8 cellular contexts compared by ENCODE assay signal in the genomic region with DNA sequence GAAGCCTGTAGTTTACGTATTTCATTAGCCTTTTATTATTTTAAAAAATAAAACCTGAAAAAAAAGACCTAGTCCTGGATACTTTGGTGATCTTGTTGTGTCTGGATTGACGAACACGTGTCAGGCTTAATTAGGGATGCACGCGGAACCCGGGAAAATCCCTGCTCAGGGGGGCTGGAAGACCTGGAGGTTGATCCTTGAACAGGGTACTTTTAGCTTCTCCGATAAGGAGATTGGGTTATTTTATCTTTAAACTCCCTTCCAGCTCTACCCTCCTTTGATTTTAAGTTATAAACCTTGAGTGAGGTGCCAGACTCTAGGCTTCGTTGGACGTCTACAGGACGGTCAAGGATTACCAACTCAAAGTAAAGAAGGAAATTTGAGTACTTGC. TPM values are rescaled to one million over a fixed set of nuclear protein-coding genes. Genes with fewer than 3 reads are reported as not detected.
DNase-seq lines count a peak whose midpoint lies in the region; ATAC-seq lines count a peak whose summit lies in the region.

No MANE protein-coding gene starts in this region.

- ATAC-seq in GM18909 (IDR thresholded peaks at IDR 0.05; ENCODE audit: poor library complexity, unreplicated experiment) (peak; percentile 28), HG02852 (IDR thresholded peaks at IDR 0.05; ENCODE audit: unreplicated experiment) (peak; percentile 6), HG03095 (IDR thresholded peaks at IDR 0.05; ENCODE audit: unreplicated experiment) (no peak)

- H3K9me3 ChIP-seq in subcutaneous abdominal adipose tissue (ENCODE audit: control insufficient read depth in 5 of 5, low read length in 5 of 5) = no peaks in the 10 kb centered on the region

- H3K9me3 Mint-ChIP-seq in activated T-helper 1 cell treated with anti-CD3 and anti-CD28 coated beads, Interleukin-12 subunit alpha, Interleukin-12 subunit beta, Interleukin-2, Interleukin-4 antibody, amounts not matched to agents 30 ng/mL and 10 ng/mL and 1 ng/mL, durations not matched to agents 14 hours and 24 hours and 36 hours = peaks cover 3% of the 10 kb centered on the region
- no peaks in the 10 kb centered on the region for H3K9me3 Mint-ChIP-seq in immature natural killer cell

- DNase-seq in activated T-helper 1 cell treated with anti-CD3 and anti-CD28 coated beads, Interleukin-12 subunit alpha, Interleukin-12 subunit beta, Interleukin-2, Interleukin-4 antibody, amounts not matched to agents 30 ng/mL and 10 ng/mL and 1 ng/mL, durations not matched to agents 14 hours and 24 hours and 36 hours (ENCODE audit: low spot score) = no peak
- no peak for DNase-seq in immature natural killer cell
- no peak for DNase-seq in NCI-H1105 treated with DMSO at 0.1 percent for 48 hours (lab: John Stamatoyannopoulos, UW)
- no peak for DNase-seq in activated CD8-positive, alpha-beta memory T cell treated with anti-CD3 and anti-CD28 coated beads for 24 hours

- H3K4me3 ChIP-seq in subcutaneous abdominal adipose tissue (ENCODE audit: low read depth in 1 of 5, low read length in 5 of 5) = peak overlapping the region; percentile 83 to 89 (median 85)

- intact Hi-C loops in activated T-helper 1 cell treated with anti-CD3 and anti-CD28 coated beads, Interleukin-12 subunit alpha, Interleukin-12 subunit beta, Interleukin-2, Interleukin-4 antibody, amounts not matched to agents 30 ng/mL and 10 ng/mL and 1 ng/mL, durations not matched to agents 14 hours and 24 hours and 36 hours (cut with micrococcal nuclease) = loop anchor here (1.0 to 10.0 kb wide), 11 partner anchors 30 to 1939 kb away; partner anchors contain the start of genes BEST4, C1orf50, CCDC30 and CFAP57

- peaks cover 2 to 25% (median 23%) of the 10 kb centered on the region in 5 donors for H3K4me1 ChIP-seq in subcutaneous abdominal adipose tissue (ENCODE audit: control insufficient read depth in 5 of 5, insufficient read depth in 5 of 5, low read length in 5 of 5)

- H3K4me3 Mint-ChIP-seq in activated T-helper 1 cell treated with anti-CD3 and anti-CD28 coated beads, Interleukin-12 subunit alpha, Interleukin-12 subunit beta, Interleukin-2, Interleukin-4 antibody, amounts not matched to agents 30 ng/mL and 10 ng/mL and 1 ng/mL, durations not matched to agents 14 hours and 24 hours and 36 hours = peak overlapping the region; percentile 97
- H3K4me3 Mint-ChIP-seq in immature natural killer cell = peak overlapping the region; percentile 92 to 98 (median 98)

- H3K36me3 Mint-ChIP-seq in activated T-helper 1 cell treated with anti-CD3 and anti-CD28 coated beads, Interleukin-12 subunit alpha, Interleukin-12 subunit beta, Interleukin-2, Interleukin-4 antibody, amounts not matched to agents 30 ng/mL and 10 ng/mL and 1 ng/mL, durations not matched to agents 14 hours and 24 hours and 36 hours (ENCODE audit: low read depth) = peaks cover 19% of the 10 kb centered on the region
- peaks cover 4 to 7% (median 6%) of the 10 kb centered on the region in 3 donors for H3K36me3 Mint-ChIP-seq in immature natural killer cell

- no peaks in the 10 kb centered on the region for H3K27me3 ChIP-seq in subcutaneous abdominal adipose tissue (ENCODE audit: control insufficient read depth in 5 of 5, insufficient read depth in 4 of 5, low read length in 5 of 5)

- peak overlapping the region; percentile 78 for H3K27ac Mint-ChIP-seq in activated T-helper 1 cell treated with anti-CD3 and anti-CD28 coated beads, Interleukin-12 subunit alpha, Interleukin-12 subunit beta, Interleukin-2, Interleukin-4 antibody, amounts not matched to agents 30 ng/mL and 10 ng/mL and 1 ng/mL, durations not matched to agents 14 hours and 24 hours and 36 hours
- peak overlapping the region; percentile 74 to 91 (median 76) for H3K27ac Mint-ChIP-seq in immature natural killer cell

- H3K9ac ChIP-seq in subcutaneous abdominal adipose tissue (ENCODE audit: low read length in 5 of 5) = peak overlapping the region in 4 of 5 donors; percentile 22 to 64 (median 34)

- peaks cover 5 to 45% (median 28%) of the 10 kb centered on the region in 5 donors for H3K36me3 ChIP-seq in subcutaneous abdominal adipose tissue (ENCODE audit: control insufficient read depth in 5 of 5, insufficient read depth in 5 of 5, low read length in 5 of 5)

- peak overlapping the region; percentile 82 for H3K27ac ChIP-seq in subcutaneous abdominal adipose tissue (ENCODE audit: low read depth, low read length)

- H3K4me1 Mint-ChIP-seq in activated T-helper 1 cell treated with anti-CD3 and anti-CD28 coated beads, Interleukin-12 subunit alpha, Interleukin-12 subunit beta, Interleukin-2, Interleukin-4 antibody, amounts not matched to agents 30 ng/mL and 10 ng/mL and 1 ng/mL, durations not matched to agents 14 hours and 24 hours and 36 hours (ENCODE audit: low read depth) = peaks cover 41% of the 10 kb centered on the region
- peaks cover 26 to 35% of the 10 kb centered on the region in 2 donors for H3K4me1 Mint-ChIP-seq in immature natural killer cell

- H3K27me3 Mint-ChIP-seq in activated T-helper 1 cell treated with anti-CD3 and anti-CD28 coated beads, Interleukin-12 subunit alpha, Interleukin-12 subunit beta, Interleukin-2, Interleukin-4 antibody, amounts not matched to agents 30 ng/mL and 10 ng/mL and 1 ng/mL, durations not matched to agents 14 hours and 24 hours and 36 hours (ENCODE audit: insufficient read depth) = no peaks in the 10 kb centered on the region
- peaks cover 0 to 3% (median 0%) of the 10 kb centered on the region in 3 donors for H3K27me3 Mint-ChIP-seq in immature natural killer cell (ENCODE audit: low read depth in 3 of 3)

RNA-seq across cellular contexts. Expression of gene ZNF691, which starts 0.6 kb away (rescaled TPM):
- 10.0 and 12.9 TPM in 2 replicates for total RNA-seq in activated T-helper 1 cell treated with anti-CD3 and anti-CD28 coated beads, Interleukin-12 subunit alpha, Interleukin-12 subunit beta, Interleukin-2, Interleukin-4 antibody, amounts not matched to agents 30 ng/mL and 10 ng/mL and 1 ng/mL, durations not matched to agents 14 hours and 24 hours and 36 hours
- 10 to 100 TPM in 1 of 3 donors, 1 to 10 TPM in 2; 5.2 to 10.2 (median 7.1) TPM for polyA plus RNA-seq in immature natural killer cell

RNA-seq across cellular contexts. Expression of gene SVBP, which starts 28.7 kb away (rescaled TPM):
- 6.4 and 8.2 TPM in 2 replicates for total RNA-seq in activated T-helper 1 cell treated with anti-CD3 and anti-CD28 coated beads, Interleukin-12 subunit alpha, Interleukin-12 subunit beta, Interleukin-2, Interleukin-4 antibody, amounts not matched to agents 30 ng/mL and 10 ng/mL and 1 ng/mL, durations not matched to agents 14 hours and 24 hours and 36 hours
- polyA plus RNA-seq in immature natural killer cell = 10 to 100 TPM; 29.3 to 45.0 (median 36.8) TPM

RNA-seq across cellular contexts. Expression of gene ERMAP, which starts 28.9 kb away (rescaled TPM):
- total RNA-seq in activated T-helper 1 cell treated with anti-CD3 and anti-CD28 coated beads, Interleukin-12 subunit alpha, Interleukin-12 subunit beta, Interleukin-2, Interleukin-4 antibody, amounts not matched to agents 30 ng/mL and 10 ng/mL and 1 ng/mL, durations not matched to agents 14 hours and 24 hours and 36 hours = 3.4 and 3.7 TPM in 2 replicates
- 1 to 10 TPM; 2.2 to 4.2 (median 2.8) TPM for polyA plus RNA-seq in immature natural killer cell
